1 cellular context compared by ENCODE assay signal in genomic region chr20:53678315-53678989, GRCh38.
TF ChIP-seq lines count a peak whose summit lies in the region.

No MANE protein-coding gene starts in this region.

TF ChIP-seq in WTC11, 78 proteins besides CTCF, POLR2A, EP300 and RAD21 (continued from another document):
- no peak for TF ChIP-seq ZNF532 (CRISPR knock-in tag; IDR thresholded peaks at IDR 0.05; ENCODE audit: borderline replicate concordance)
- TF ChIP-seq ZBTB21 (CRISPR knock-in tag; IDR thresholded peaks at IDR 0.05; ENCODE audit: borderline replicate concordance), result no peak
